ENCODE assay signal across 17 cellular contexts in the genomic region with DNA sequence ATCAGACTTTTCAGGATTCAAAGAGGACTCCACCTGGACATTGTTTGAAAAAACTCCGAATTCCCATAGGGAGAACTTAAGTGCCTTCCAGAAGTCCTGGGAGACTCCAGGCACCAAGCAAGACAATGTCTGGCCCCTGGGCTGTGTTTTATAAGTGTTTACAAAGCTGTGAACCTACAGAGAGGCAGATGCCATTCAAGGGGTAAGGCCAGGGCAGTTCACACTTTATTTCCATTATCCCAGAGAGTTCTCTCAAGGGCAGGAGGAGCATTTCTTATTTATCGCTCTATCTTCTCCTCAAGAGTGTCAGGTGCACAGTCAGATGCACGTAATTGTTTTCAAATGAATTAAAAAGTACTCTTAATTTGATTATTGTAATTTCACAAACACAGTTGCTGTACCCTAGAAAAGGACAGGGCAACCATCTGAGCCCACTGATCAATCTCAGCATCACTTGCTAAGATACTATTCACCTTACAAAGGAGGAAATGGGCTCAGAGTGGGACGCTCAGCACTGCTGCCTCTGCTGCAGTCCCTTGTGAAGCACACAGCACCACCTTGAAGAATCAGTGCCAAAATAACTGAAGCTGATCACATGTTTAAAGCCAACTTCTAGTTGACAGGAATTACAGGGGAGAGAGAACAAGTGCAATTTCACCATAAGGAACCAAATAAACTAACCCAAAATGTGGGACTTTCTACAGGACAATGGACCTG. TPM values are rescaled to one million over a fixed set of nuclear protein-coding genes. Genes with fewer than 3 reads are reported as not detected.
DNase-seq lines count a peak whose midpoint lies in the region; ATAC-seq lines count a peak whose summit lies in the region.
"Had no signal": no experiment of that assay in that cellular context is flagged by ENCODE, and none has a peak within 500 bp of the region (broad histone marks: within the 10 kb centered on the region; RNA-seq: fewer than 3 reads in every experiment).

No MANE protein-coding gene starts in this region.

- peak; percentile 18 for DNase-seq in NCI-H2171 treated with DMSO at 0.1 percent for 48 hours (lab: John Stamatoyannopoulos, UW)
- no peak for DNase-seq in NCI-H2171 (lab: John Stamatoyannopoulos, UW)
- peak; percentile 59 for DNase-seq in NCI-H187 treated with DMSO at 0.1 percent for 48 hours (lab: John Stamatoyannopoulos, UW)
- DNase-seq in cerebellum (ENCODE audit: low spot score): peak; percentile 8
- no peak for DNase-seq in activated CD4-positive, alpha-beta T cell treated with anti-CD3 and anti-CD28 coated beads, Interleukin-2, amount 50 U/mL, for 1 hour
- DNase-seq in COR-L47 (lab: John Stamatoyannopoulos, UW): no peak
- DNase-seq: C1 segment of cervical spinal cord; CD8-positive, alpha-beta memory T cell; GM23248; HCEC 1CT; KBM-7; NCI-H1436; NCI-H526; Peyer's patch; SW 1271; T-helper 2 cell had no signal

- ATAC-seq in HG03439 (IDR thresholded peaks at IDR 0.05; ENCODE audit: unreplicated experiment): no peak

RNA-seq across cellular contexts. Expression of a gene that starts 35.0 kb away (rescaled TPM):
- 7.2 TPM for total RNA-seq in cerebellum
- total RNA-seq: CD8-positive, alpha-beta memory T cell; GM23248 had no signal

Comparison
In these comparisons a context has a peak if more than half of its experiments do, and no peak if none do; other contexts are left out.
1. DNase-seq: peak in NCI-H2171 treated with DMSO at 0.1 percent for 48 hours (single experiment), NCI-H187 treated with DMSO at 0.1 percent for 48 hours (single experiment) and cerebellum (single experiment); none in NCI-H2171 (single experiment), activated CD4-positive, alpha-beta T cell treated with anti-CD3 and anti-CD28 coated beads, Interleukin-2, amount 50 U/mL, for 1 hour (single experiment) and COR-L47 (single experiment).